In the genomic region with DNA sequence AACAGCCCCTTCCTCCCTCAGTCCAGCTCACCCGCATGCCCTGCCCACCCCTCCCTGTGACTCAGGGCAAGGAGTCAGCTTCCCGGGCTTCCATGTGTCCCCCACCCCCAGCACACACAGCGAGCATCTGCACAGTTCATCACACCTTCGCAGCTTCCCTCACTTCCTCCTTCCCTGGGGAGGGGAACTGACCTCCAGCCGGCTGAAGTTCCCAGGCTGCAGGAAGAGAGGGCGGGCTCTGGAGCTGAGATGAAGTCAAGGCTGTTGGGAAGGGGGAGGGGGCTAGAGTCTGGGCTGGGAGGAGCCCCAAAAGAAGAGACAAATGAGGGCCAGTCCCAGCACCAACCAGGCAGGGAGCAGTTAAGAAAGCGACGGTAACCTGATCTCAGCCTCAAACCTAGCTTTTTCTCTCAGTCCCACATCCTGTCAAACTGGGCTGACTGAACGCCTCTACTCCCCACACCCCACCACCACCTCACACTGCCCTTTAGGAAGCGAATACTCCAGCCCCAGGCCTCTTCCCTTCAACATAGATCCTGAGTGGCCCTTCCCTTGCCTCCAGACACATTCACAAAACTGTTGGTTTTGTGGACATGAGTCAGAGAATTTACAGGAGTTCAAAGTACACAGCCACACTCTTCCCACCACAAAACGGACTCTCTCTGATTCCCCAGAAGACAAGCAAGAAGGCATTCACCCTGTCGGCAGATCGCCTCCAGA, we compare ENCODE assay signal across 8 cellular contexts. TPM values are rescaled to one million over a fixed set of nuclear protein-coding genes. Genes with fewer than 3 reads are reported as not detected.
A peak's percentile ranks its signal among the peaks of the same experiment; 100 is the strongest.
DNase-seq lines count a peak whose midpoint lies in the region; ATAC-seq and TF ChIP-seq lines count a peak whose summit lies in the region.

No MANE protein-coding gene starts in this region.

- peak overlapping the region; percentile 57; the same call in 1 of the 2 replicates for H3K9ac ChIP-seq in KMS-11
- H3K9ac ChIP-seq in mammary epithelial cell (ENCODE audit: insufficient read depth, low read length): peak overlapping the region; percentile 83
- H3K9ac ChIP-seq in iPS-20b (ENCODE audit: low read depth, low read length): peak overlapping the region; percentile 68

- DNase-seq in activated gamma-delta T cell treated with Interleukin-2 at 50 U/mL for 16 hours (peak; percentile 36), activated gamma-delta T cell (lab: John Stamatoyannopoulos, UW) (no peak), GOT3 (lab: John Stamatoyannopoulos, UW) (peak; percentile 28), mammary epithelial cell (peak; percentile 98)

- H3K79me2 ChIP-seq in KMS-11 (ENCODE audit: insufficient read depth, low read depth) (peaks cover 17% of the 10 kb centered on the region), mammary epithelial cell (ENCODE audit: insufficient read depth, low read length) (peaks cover 53% of the 10 kb centered on the region)

- no peaks in the 10 kb centered on the region for H4K20me1 ChIP-seq in KMS-11 (ENCODE audit: insufficient read depth)
- H4K20me1 ChIP-seq in mammary epithelial cell (ENCODE audit: insufficient read depth, low read length): no peaks in the 10 kb centered on the region

- ATAC-seq in SK-N-SH treated with all-trans-retinoic acid at 6 μM for 48 hours: peak; percentile 80

- dilution Hi-C loops in mammary epithelial cell (cut with HindIII; ENCODE audit: low sequenced_read_pairs): loop anchor here (5.0 kb wide), 1 partner anchor 78 kb away; no protein-coding TSS in a partner anchor

- H3K27ac ChIP-seq in KMS-11 (peak overlapping the region; percentile 68), mammary epithelial cell (ENCODE audit: insufficient read depth, low read depth, low read length) (peak overlapping the region; percentile 85), iPS-20b (ENCODE audit: low read length) (no peak overlapping the region), skin epidermis (peak overlapping the region; percentile 24 to 97 (median 91))

- H3K4me1 ChIP-seq in KMS-11 (ENCODE audit: low read depth, poor library complexity, severe bottlenecking): peaks cover 33% of the 10 kb centered on the region
- peaks cover 64% of the 10 kb centered on the region for H3K4me1 ChIP-seq in mammary epithelial cell (ENCODE audit: insufficient read depth, low read length)
- H3K4me1 ChIP-seq in iPS-20b (ENCODE audit: insufficient read depth, low read length): peaks cover 34% of the 10 kb centered on the region

- H2AFZ ChIP-seq in KMS-11 (ENCODE audit: low read depth): 0 out of 2 replicates have a peak overlapping the region, but pooled peaks have one; percentile 30
- H2AFZ ChIP-seq in mammary epithelial cell (ENCODE audit: low read depth, low read length): no peak overlapping the region

- intact Hi-C loops in mammary epithelial cell (cut with micrococcal nuclease): loop anchor here (1.0 to 2.0 kb wide), 3 partner anchors 18 to 86 kb away; a partner anchor contains a TSS

- H3K9me3 ChIP-seq in mammary epithelial cell (replicated peaks; ENCODE audit: insufficient read depth, low read length): no peaks in the 10 kb centered on the region
- no peaks in the 10 kb centered on the region for H3K9me3 ChIP-seq in iPS-20b (ENCODE audit: insufficient read depth, low read depth, low read length)

- TSS peak; percentile 95 for BruUV-seq in mammary epithelial cell (replicated peaks; lab: Mats Ljungman, UMichigan)

- 6% methylated on average over 5 of the region's 13 CpGs for WGBS in mammary epithelial cell (ENCODE audit: low coverage, missing lambda C conversion rate)

- CTCF ChIA-PET in mammary epithelial cell (lab: Charles Lee; ENCODE audit: low non-redundant PET): interaction anchor here (0.5 kb wide), 1 partner anchor 144 kb away, joined by 13 read pairs; no protein-coding TSS in a partner anchor

- H3K4me3 ChIP-seq in KMS-11 (IDR thresholded peaks at IDR 0.05; ENCODE audit: insufficient read depth, low read depth, low read length) (peak overlapping the region; percentile 14), mammary epithelial cell (replicated peaks in 1 of 3; ENCODE audit: insufficient read depth in 1 of 3, low read depth in 2 of 3, low read length in 3 of 3) (peak overlapping the region; percentile 70 to 87 (median 80)), iPS-20b (ENCODE audit: low read length) (peak overlapping the region; percentile 66), skin epidermis (peak overlapping the region; percentile 4 to 97 (median 84))

- H3K4me2 ChIP-seq in KMS-11 (peak overlapping the region; percentile 92), mammary epithelial cell (ENCODE audit: insufficient read depth, low read depth, low read length) (peak overlapping the region; percentile 84)

- in situ Hi-C loops in mammary epithelial cell (cut with MboI; ENCODE audit: low sequenced_read_pairs in 2 of 2): loop anchor here (5.0 to 10.0 kb wide), 4 partner anchors 88 to 313 kb away; a partner anchor contains a TSS

- no peaks in the 10 kb centered on the region for H3K27me3 ChIP-seq in KMS-11 (ENCODE audit: insufficient read depth, low read depth)
- no peaks in the 10 kb centered on the region for H3K27me3 ChIP-seq in mammary epithelial cell (ENCODE audit: insufficient read depth, low read length)
- H3K27me3 ChIP-seq in iPS-20b (ENCODE audit: insufficient read depth, low read length): peaks cover 59% of the 10 kb centered on the region

- TF ChIP-seq CTCF in KMS-11 (conservative IDR thresholded peaks at IDR 0.05; ENCODE audit: low read depth, low read length) (no peak), mammary epithelial cell (conservative IDR thresholded peaks at IDR 0.05 in 1 of 2, IDR thresholded peaks at IDR 0.05 in 1 of 2; ENCODE audit: extremely low read depth in 1 of 2, insufficient read depth in 1 of 2, low read depth in 1 of 2, low read length in 2 of 2) (no peak)

- no peaks in the 10 kb centered on the region for H3K36me3 ChIP-seq in KMS-11 (ENCODE audit: insufficient read depth)
- H3K36me3 ChIP-seq in mammary epithelial cell (ENCODE audit: insufficient read depth, low read length): peaks cover 13% of the 10 kb centered on the region
- H3K36me3 ChIP-seq in iPS-20b (ENCODE audit: insufficient read depth, low read depth, low read length): peaks cover 18% of the 10 kb centered on the region

TF ChIP-seq in SK-N-SH treated with all-trans-retinoic acid at 6 μM for 48 hours, 23 proteins besides CTCF, POLR2A, EP300 and RAD21:
- TF ChIP-seq OSR1 (CRISPR knock-in tag; IDR thresholded peaks at IDR 0.05) (no peak), TOX (CRISPR knock-in tag; IDR thresholded peaks at IDR 0.05; ENCODE audit: borderline replicate concordance) (no peak)
- TF ChIP-seq, protein P1, sequence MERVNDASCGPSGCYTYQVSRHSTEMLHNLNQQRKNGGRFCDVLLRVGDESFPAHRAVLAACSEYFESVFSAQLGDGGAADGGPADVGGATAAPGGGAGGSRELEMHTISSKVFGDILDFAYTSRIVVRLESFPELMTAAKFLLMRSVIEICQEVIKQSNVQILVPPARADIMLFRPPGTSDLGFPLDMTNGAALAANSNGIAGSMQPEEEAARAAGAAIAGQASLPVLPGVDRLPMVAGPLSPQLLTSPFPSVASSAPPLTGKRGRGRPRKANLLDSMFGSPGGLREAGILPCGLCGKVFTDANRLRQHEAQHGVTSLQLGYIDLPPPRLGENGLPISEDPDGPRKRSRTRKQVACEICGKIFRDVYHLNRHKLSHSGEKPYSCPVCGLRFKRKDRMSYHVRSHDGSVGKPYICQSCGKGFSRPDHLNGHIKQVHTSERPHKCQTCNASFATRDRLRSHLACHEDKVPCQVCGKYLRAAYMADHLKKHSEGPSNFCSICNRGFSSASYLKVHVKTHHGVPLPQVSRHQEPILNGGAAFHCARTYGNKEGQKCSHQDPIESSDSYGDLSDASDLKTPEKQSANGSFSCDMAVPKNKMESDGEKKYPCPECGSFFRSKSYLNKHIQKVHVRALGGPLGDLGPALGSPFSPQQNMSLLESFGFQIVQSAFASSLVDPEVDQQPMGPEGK (CRISPR knock-in tag; IDR thresholded peaks at IDR 0.05; ENCODE audit: borderline replicate concordance): peak; percentile 32; the same call in 1 of the 2 replicates
TF ChIP-seq in SK-N-SH treated with all-trans-retinoic acid at 6 μM for 48 hours: peak in this region for 1.

RNA-seq across cellular contexts. Expression of a gene that starts 1.9 kb away (rescaled TPM):
- total RNA-seq in mammary epithelial cell: 100 to 1,000 TPM; 383 to 495 TPM
- polyA plus RNA-seq in mammary epithelial cell: 1,160 TPM
- 644 TPM for polyA minus RNA-seq in mammary epithelial cell

RNA-seq across cellular contexts. Expression of a gene that starts 10.1 kb away (rescaled TPM):
- total RNA-seq in mammary epithelial cell: 1 to 10 TPM; 6.2 to 9.4 TPM
- 6.2 TPM for polyA plus RNA-seq in mammary epithelial cell
- polyA minus RNA-seq in mammary epithelial cell: 5.6 TPM

RNA-seq across cellular contexts. Expression of a gene that starts 30.6 kb away (rescaled TPM):
- total RNA-seq in mammary epithelial cell: 10 to 100 TPM; 52.2 to 76.0 TPM
- polyA plus RNA-seq in mammary epithelial cell: 65.2 TPM
- polyA minus RNA-seq in mammary epithelial cell: 81.0 TPM

Comparison
In these comparisons a context has a peak if more than half of its experiments do, and no peak if none do; other contexts are left out.
1. H3K4me3 ChIP-seq: peak in every context shown above with its lines; median percentile 84 in skin epidermis; 80 in mammary epithelial cell; 66 in iPS-20b; 14 in KMS-11.